Comparison of ENCODE assay signal across 21 cellular contexts in the genomic region with DNA sequence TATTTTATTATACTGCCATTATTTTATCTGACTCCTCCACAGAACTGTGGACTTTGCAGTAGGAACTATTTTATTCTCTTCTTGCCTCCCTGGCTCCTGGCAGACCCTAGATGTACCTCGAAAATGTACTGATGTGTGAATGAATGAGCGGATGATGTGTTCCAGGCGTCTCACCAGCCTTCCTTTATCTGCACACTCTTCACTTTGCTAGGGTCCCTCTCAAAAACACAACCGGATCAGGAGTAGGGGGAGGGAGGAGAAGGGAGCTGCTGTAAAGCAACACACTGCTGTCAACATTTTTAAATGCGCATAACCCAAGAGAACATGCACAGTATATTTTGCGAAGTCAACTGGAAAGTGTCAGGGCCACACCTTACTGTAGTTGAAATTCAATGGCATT.
"Had no signal": no experiment of that assay in that cellular context is flagged by ENCODE, and none has a peak within 500 bp of the region (broad histone marks: within the 10 kb centered on the region; RNA-seq: fewer than 3 reads in every experiment).

No MANE protein-coding gene starts in this region.

- H3K4me1 ChIP-seq: Peyer's patch had no signal

- H3K4me2 ChIP-seq: SK-N-SH had no signal

- H3K36me3 ChIP-seq: Peyer's patch had no signal

- H3K9ac ChIP-seq: SK-N-SH had no signal

- H3K27ac ChIP-seq: Peyer's patch had no signal

- H3K27me3 ChIP-seq: Peyer's patch had no signal

- DNase-seq: KBM-7; MV-4-11; NCI-H1048; NCI-H1105; NCI-H1417; NCI-H1436 treated with DMSO at 0.1 percent for 48 hours; NCI-H1694; NCI-H187 treated with DMSO at 0.1 percent for 48 hours; NCI-H2029 treated with DMSO at 0.1 percent for 48 hours; NCI-H2171; NCI-H226; NCI-H446; NCI-H510A; NCI-H524 treated with DMSO at 0.1 percent for 48 hours; NCI-H774; NK-92 treated with Interleukin-12 subunit alpha and Interleukin-12 subunit beta, amount 100 ng/mL, for 24 hours; PC-3; Peyer's patch; SHP77; SK-N-SH; SW 1271 had no signal

- ATAC-seq: PC-3 had no signal

- H3K4me3 ChIP-seq: Peyer's patch had no signal

- H3K9me3 ChIP-seq: Peyer's patch, SK-N-SH had no signal
